8 cellular contexts compared by ENCODE assay signal in the genomic region with DNA sequence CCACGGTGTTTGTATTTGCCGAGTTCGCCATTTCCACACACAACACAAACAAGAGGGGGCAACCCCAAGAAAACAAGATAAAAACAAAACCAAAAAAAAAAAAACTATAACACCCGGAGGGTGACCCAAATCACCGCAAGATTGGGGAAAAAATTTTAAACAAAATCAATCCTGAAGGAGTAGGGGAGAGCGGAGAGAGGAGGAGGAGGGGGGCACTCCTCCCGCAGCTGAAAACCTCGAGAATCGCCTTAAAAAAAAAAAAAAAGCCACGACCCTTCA. TPM values are rescaled to one million over a fixed set of nuclear protein-coding genes. Genes with fewer than 3 reads are reported as not detected.
DNase-seq lines count a peak whose midpoint lies in the region; ATAC-seq, FAIRE-seq and TF ChIP-seq lines count a peak whose summit lies in the region.

No MANE protein-coding gene starts in this region.

- 0% methylated on average over 10 of the region's 10 CpGs for WGBS in ovary, 3 donors

- CTCF ChIA-PET in Panc1 (lab: Charles Lee) (no interaction called here), endothelial cell of umbilical vein (lab: Charles Lee) (no interaction called here)

- no peaks in the 10 kb centered on the region for H4K20me1 ChIP-seq in endothelial cell of umbilical vein (replicated peaks; ENCODE audit: control insufficient read depth, extremely low read depth, insufficient read depth, low read length)

- dilution Hi-C loops in endothelial cell of umbilical vein (cut with MboI; ENCODE audit: extremely low pct_ligation_motif_present, low sequenced_read_pairs): no loop called here

- H3K9me1 ChIP-seq in endothelial cell of umbilical vein (replicated peaks; ENCODE audit: control insufficient read depth, extremely low read depth, insufficient read depth, low read length): no peaks in the 10 kb centered on the region

- peak overlapping the region; percentile 86 for H3K9ac ChIP-seq in ES-I3 (ENCODE audit: low read depth, low read length)
- peak overlapping the region; percentile 98 for H3K9ac ChIP-seq in endothelial cell of umbilical vein (replicated peaks; ENCODE audit: extremely low read depth, insufficient read depth, low read length)

- H3K27me3 ChIP-seq in Panc1 (ENCODE audit: control insufficient read depth, insufficient read depth, low read length) (no peaks in the 10 kb centered on the region), endothelial cell of umbilical vein (ENCODE audit: control insufficient read depth in 2 of 2, insufficient read depth in 2 of 2, low read length in 2 of 2) (no peaks in the 10 kb centered on the region), ovary (no peaks in the 10 kb centered on the region)

- TF ChIP-seq CTCF in Panc1 (IDR thresholded peaks at IDR 0.05): no peak
- TF ChIP-seq CTCF in endothelial cell of umbilical vein (IDR thresholded peaks at IDR 0.05; ENCODE audit: extremely low read depth in 1 of 2, insufficient read depth in 1 of 2, low read depth in 1 of 2, low read length in 2 of 2): no peak
- no peak for TF ChIP-seq CTCF in ovary (IDR thresholded peaks at IDR 0.05)

- H3K4me3 ChIP-seq in Panc1 (ENCODE audit: low read depth in 2 of 2, low read length in 2 of 2) (peak overlapping the region; percentile 70 to 88), endothelial cell of umbilical vein (replicated peaks in 1 of 3; ENCODE audit: insufficient read depth in 1 of 3, low read depth in 1 of 3, low read length in 3 of 3) (peak overlapping the region; percentile 84 to 99 (median 97)), ovary (peak overlapping the region; percentile 89)

- no peak for ATAC-seq in Panc1

- H3K9me3 ChIP-seq in ES-I3 (ENCODE audit: control insufficient read depth, insufficient read depth, low read length) (no peaks in the 10 kb centered on the region), Panc1 (ENCODE audit: control insufficient read depth, insufficient read depth, low read depth, low read length) (no peaks in the 10 kb centered on the region), endothelial cell of umbilical vein (replicated peaks; ENCODE audit: control insufficient read depth, insufficient read depth, low read length) (no peaks in the 10 kb centered on the region), ovary (no peaks in the 10 kb centered on the region)

- peaks cover 41% of the 10 kb centered on the region for H3K79me2 ChIP-seq in endothelial cell of umbilical vein (ENCODE audit: control insufficient read depth, insufficient read depth, low read length)

- POLR2A ChIA-PET in Panc1 (lab: Charles Lee) (interaction anchor here (0.6 to 0.7 kb wide), 3 partner anchors 239 to 644 kb away, joined by 7 to 12 read pairs (median 8); no protein-coding TSS in a partner anchor), endothelial cell of umbilical vein (lab: Charles Lee) (interaction anchor here (0.7 to 1.6 kb wide), 9 partner anchors 8 to 642 kb away, joined by 3 to 11 read pairs (median 4); a partner anchor contains a TSS)

- intact Hi-C loops in Panc1 (cut with micrococcal nuclease; ENCODE audit: unreplicated experiment) (no loop called here), endothelial cell of umbilical vein (cut with micrococcal nuclease) (loop anchor here (5.0 kb wide), 2 partner anchors 217 to 583 kb away; no protein-coding TSS in a partner anchor), ovary (cut with DNase I) (no loop called here), posterior cingulate gyrus (cut with DNase I) (loop anchor here (5.0 kb wide), 1 partner anchor 312 kb away; a partner anchor contains a TSS)

- H2AFZ ChIP-seq in endothelial cell of umbilical vein (ENCODE audit: low read depth, low read length): no peak overlapping the region

- TF ChIP-seq EP300 in ovary (IDR thresholded peaks at IDR 0.05): no peak

- peak overlapping the region; percentile 59 for H3K4me2 ChIP-seq in endothelial cell of umbilical vein (ENCODE audit: insufficient read depth, low read length)

- no peak for FAIRE-seq in endothelial cell of umbilical vein (lab: Jason Lieb, UNC)

- TF ChIP-seq POLR2A in endothelial cell of umbilical vein (IDR thresholded peaks at IDR 0.05; ENCODE audit: low read depth, low read length) (no peak), ovary (IDR thresholded peaks at IDR 0.05) (no peak)

- BruUV-seq in Panc1 (replicated peaks; lab: Mats Ljungman, UMichigan): no TSS peak
- BruUV-seq in endothelial cell of umbilical vein (replicated peaks; lab: Mats Ljungman, UMichigan): no TSS peak

- H3K27ac ChIP-seq in Panc1 (ENCODE audit: low read length) (peak overlapping the region; percentile 88), endothelial cell of umbilical vein (ENCODE audit: insufficient read depth, low read depth, low read length) (peak overlapping the region; percentile 88), ovary (peak overlapping the region; percentile 93 to 94)

- in situ Hi-C loops in Panc1 (cut with HindIII; ENCODE audit: low pct_unique_long_range_greater_than_20kb, low sequenced_read_pairs): no loop called here

- H3K4me1 ChIP-seq in ES-I3 (ENCODE audit: insufficient read depth, low read length): peaks cover 16% of the 10 kb centered on the region
- peaks cover 7% of the 10 kb centered on the region for H3K4me1 ChIP-seq in Panc1 (ENCODE audit: control insufficient read depth, insufficient read depth, low read length)
- H3K4me1 ChIP-seq in endothelial cell of umbilical vein (ENCODE audit: control insufficient read depth, extremely low read depth, insufficient read depth, low read length): peaks cover 18% of the 10 kb centered on the region
- H3K4me1 ChIP-seq in ovary (ENCODE audit: insufficient read depth): peaks cover 6% of the 10 kb centered on the region

- H3K36me3 ChIP-seq in ES-I3 (ENCODE audit: insufficient read depth, low read length): no peaks in the 10 kb centered on the region
- H3K36me3 ChIP-seq in Panc1 (ENCODE audit: control insufficient read depth, insufficient read depth, low read length): no peaks in the 10 kb centered on the region; the same call in none of the 2 replicates
- peaks cover 0 to 4% of the 10 kb centered on the region in 2 experiments for H3K36me3 ChIP-seq in endothelial cell of umbilical vein (ENCODE audit: control insufficient read depth in 2 of 2, extremely low read depth in 1 of 2, insufficient read depth in 2 of 2, low read length in 2 of 2)
- no peaks in the 10 kb centered on the region for H3K36me3 ChIP-seq in ovary

- DNase-seq in Panc1 (ENCODE audit: low read depth, low spot score): no peak
- no peak for DNase-seq in endothelial cell of umbilical vein (ENCODE audit: low read depth, low spot score)
- no peak for DNase-seq in ovary
- DNase-seq in NCI-H1436 treated with DMSO at 0.1 percent for 48 hours (lab: John Stamatoyannopoulos, UW): no peak
- DNase-seq in NOMO-1 treated with dmso at 0.1 percent for 144 hours (lab: John Stamatoyannopoulos, UW; ENCODE audit: unreplicated experiment): no peak
- DNase-seq in posterior cingulate gyrus: no peak
- no peak for DNase-seq in foreskin melanocyte

TF ChIP-seq in endothelial cell of umbilical vein, 7 proteins besides CTCF, POLR2A, EP300 and RAD21:
- no peak for TF ChIP-seq POLR2AphosphoS5 (IDR thresholded peaks at IDR 0.05; ENCODE audit: insufficient read depth, low read depth, low read length)
- no peak for TF ChIP-seq EZH2 (IDR thresholded peaks at IDR 0.05; ENCODE audit: borderline replicate concordance, low read depth, low read length, severe bottlenecking)
- no peak for TF ChIP-seq FOS (IDR thresholded peaks at IDR 0.05; ENCODE audit: borderline replicate concordance, insufficient read depth, low read length)

RNA-seq across cellular contexts. Expression of a gene that starts 0.3 kb away (rescaled TPM):
- 34.4 TPM for total RNA-seq in Panc1 (2021; ENCODE audit: unreplicated experiment)
- 15.3 TPM for polyA plus RNA-seq in Panc1 (2012; ENCODE audit: insufficient read length)
- total RNA-seq in endothelial cell of umbilical vein: 32.1 and 33.4 TPM in 2 replicates
- 11.1 and 13.3 TPM in 2 replicates for polyA plus RNA-seq in endothelial cell of umbilical vein
- 11.2 and 11.6 TPM in 2 replicates for polyA plus RNA-seq in endothelial cell of umbilical vein (2011; cell fraction: cytosol; rRNA removed)
- 8.5 and 8.6 TPM in 2 replicates for polyA plus RNA-seq in endothelial cell of umbilical vein (2011; cell fraction: nucleus; rRNA removed)
- 12.4 and 15.7 TPM in 2 replicates for polyA plus RNA-seq in endothelial cell of umbilical vein (2012)
- polyA minus RNA-seq in endothelial cell of umbilical vein: 54.5 and 63.9 TPM in 2 replicates
- polyA minus RNA-seq in endothelial cell of umbilical vein (2011; cell fraction: cytosol; rRNA and poly(A)+ RNA removed): 32.1 TPM
- 12.3 TPM in 2 replicates for polyA minus RNA-seq in endothelial cell of umbilical vein (2011; cell fraction: nucleus; rRNA and poly(A)+ RNA removed)
- total RNA-seq in ovary: 10 to 100 TPM; 13.1 to 38.4 (median 27.9) TPM
- polyA plus RNA-seq in ovary: 10 to 100 TPM; 10.1 to 21.5 TPM

Comparison
In these comparisons a context has a peak if more than half of its experiments do, and no peak if none do; other contexts are left out.
1. intact Hi-C loops: an anchor here in endothelial cell of umbilical vein (5.0 kb wide) and posterior cingulate gyrus (5.0 kb wide); none called in Panc1 and ovary.